8 cellular contexts compared by ENCODE assay signal in the genomic region with DNA sequence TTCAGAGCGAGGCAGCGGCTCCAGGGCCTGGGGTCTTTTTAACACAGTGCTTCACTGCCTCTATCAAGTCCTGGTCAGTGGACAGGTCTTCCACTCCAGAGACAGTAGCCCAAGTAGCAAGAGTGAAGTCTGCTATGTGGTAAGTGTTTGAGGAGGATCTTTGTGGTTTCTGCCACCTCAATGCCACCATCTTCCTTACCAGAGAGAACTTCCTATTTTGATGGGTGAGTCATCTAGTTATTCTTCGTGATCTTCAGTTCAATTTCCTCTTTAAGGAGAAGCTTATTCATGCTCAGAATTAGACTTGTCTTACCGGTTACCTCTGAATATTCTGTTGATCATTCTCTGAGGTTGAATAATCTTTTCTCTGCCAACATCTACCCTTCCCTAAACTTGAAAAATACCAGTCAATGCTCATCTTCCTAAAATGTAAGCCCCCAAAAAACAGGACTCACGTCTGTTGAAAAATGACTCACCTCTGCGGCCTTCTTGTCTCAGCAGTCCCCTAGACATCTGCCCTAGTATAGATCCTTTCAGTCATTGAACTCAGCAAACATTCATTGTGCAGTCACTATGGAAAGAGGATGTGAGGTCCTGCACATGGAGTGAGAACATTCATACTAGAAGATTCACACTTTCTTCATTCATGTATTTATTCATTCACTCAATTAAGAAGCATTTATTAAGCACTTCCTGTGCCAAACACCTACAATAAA. TPM values are rescaled to one million over a fixed set of nuclear protein-coding genes. Genes with fewer than 3 reads are reported as not detected.
DNase-seq lines count a peak whose midpoint lies in the region; ATAC-seq and TF ChIP-seq lines count a peak whose summit lies in the region.
"Had no signal": no experiment of that assay in that cellular context is flagged by ENCODE, and none has a peak within 500 bp of the region (broad histone marks: within the 10 kb centered on the region; RNA-seq: fewer than 3 reads in every experiment).

No MANE protein-coding gene starts in this region.

- peaks cover 2% of the 10 kb centered on the region for H3K27me3 Mint-ChIP-seq in activated CD8-positive, alpha-beta T cell treated with anti-CD3 and anti-CD28 coated beads for 36 hours

- peak overlapping the region in 2 of 5 donors; percentile 42 to 52 for H3K27ac ChIP-seq in stomach
- no peak overlapping the region for H3K27ac ChIP-seq in vagina
- H3K27ac ChIP-seq: SJSA1 had no signal

- no peak for TF ChIP-seq EP300 in stomach (IDR thresholded peaks at IDR 0.05)

- 62 to 75% (median 71%) methylated on average over 6 of the region's 6 CpGs for WGBS in stomach, 5 donors

- H3K36me3 Mint-ChIP-seq in activated CD8-positive, alpha-beta T cell treated with anti-CD3 and anti-CD28 coated beads for 36 hours (ENCODE audit: low read depth), result no peaks in the 10 kb centered on the region

- H3K27ac Mint-ChIP-seq in activated CD8-positive, alpha-beta T cell treated with anti-CD3 and anti-CD28 coated beads for 36 hours, result peak overlapping the region; percentile 98

- no peak for TF ChIP-seq CTCF in activated CD8-positive, alpha-beta T cell treated with anti-CD3 and anti-CD28 coated beads for 36 hours (IDR thresholded peaks at IDR 0.05)
- TF ChIP-seq CTCF in stomach (IDR thresholded peaks at IDR 0.05) (no peak), vagina (IDR thresholded peaks at IDR 0.05) (no peak)

- no peaks in the 10 kb centered on the region for H3K9me3 ChIP-seq in stomach
- H3K9me3 ChIP-seq in vagina, result no peaks in the 10 kb centered on the region
- H3K9me3 ChIP-seq: SJSA1 had no signal

- intact Hi-C loops in activated CD8-positive, alpha-beta T cell treated with anti-CD3 and anti-CD28 coated beads for 36 hours (cut with micrococcal nuclease), result loop anchor here (1.0 kb wide), 1 partner anchor 23 kb away; no protein-coding TSS in a partner anchor
- intact Hi-C loops in stomach (cut with DNase I; ENCODE audit: low total_unique reads) (no loop called here), vagina (cut with DNase I) (no loop called here)

- no peaks in the 10 kb centered on the region for H3K9me3 Mint-ChIP-seq in activated CD8-positive, alpha-beta T cell treated with anti-CD3 and anti-CD28 coated beads for 36 hours

- peak; percentile 41 for ATAC-seq in GM19467 (IDR thresholded peaks at IDR 0.05; ENCODE audit: unreplicated experiment)
- peak; percentile 89 for ATAC-seq in activated CD8-positive, alpha-beta T cell treated with anti-CD3 and anti-CD28 coated beads for 36 hours
- ATAC-seq in left lobe of liver, result peak; percentile 17

- H3K27me3 ChIP-seq in stomach (no peaks in the 10 kb centered on the region), vagina (no peaks in the 10 kb centered on the region)
- H3K27me3 ChIP-seq: SJSA1 had no signal

- H3K4me3 Mint-ChIP-seq in activated CD8-positive, alpha-beta T cell treated with anti-CD3 and anti-CD28 coated beads for 36 hours, result peak overlapping the region; percentile 49

- TF ChIP-seq POLR2A in stomach (IDR thresholded peaks at IDR 0.05) (no peak), vagina (IDR thresholded peaks at IDR 0.05) (no peak)

- POLR2A ChIA-PET in activated CD8-positive, alpha-beta T cell treated with anti-CD3 and anti-CD28 coated beads for 36 hours (lab: Charles Lee), result interaction anchor here (0.7 to 1.0 kb wide), 5 partner anchors 17 to 136 kb away, joined by 3 to 4 read pairs (median 3); no protein-coding TSS in a partner anchor

- CTCF ChIA-PET in activated CD8-positive, alpha-beta T cell treated with anti-CD3 and anti-CD28 coated beads for 36 hours (lab: Charles Lee), result interaction anchor here (1.4 to 1.9 kb wide), 2 partner anchors 30 to 37 kb away, joined by 7 read pairs; no protein-coding TSS in a partner anchor

- H3K36me3 ChIP-seq in stomach (no peaks in the 10 kb centered on the region), vagina (no peaks in the 10 kb centered on the region)
- H3K36me3 ChIP-seq: SJSA1 had no signal

- H3K4me3 ChIP-seq in stomach (no peak overlapping the region), vagina (no peak overlapping the region)
- H3K4me3 ChIP-seq: SJSA1 had no signal

- H3K4me1 Mint-ChIP-seq in activated CD8-positive, alpha-beta T cell treated with anti-CD3 and anti-CD28 coated beads for 36 hours (ENCODE audit: low read depth), result peaks cover 34% of the 10 kb centered on the region

- H3K4me1 ChIP-seq in stomach (no peaks in the 10 kb centered on the region), vagina (no peaks in the 10 kb centered on the region)

- peak; percentile 95 for DNase-seq in HT1080 (ENCODE audit: low read depth)
- DNase-seq in activated CD8-positive, alpha-beta T cell treated with anti-CD3 and anti-CD28 coated beads for 36 hours, result peak; percentile 75
- DNase-seq in left lobe of liver (ENCODE audit: low spot score), result no peak
- no peak for DNase-seq in NCI-H2029 (lab: John Stamatoyannopoulos, UW)
- no peak for DNase-seq in stomach
- DNase-seq in vagina (ENCODE audit: extremely low spot score in 2 of 2), result no peak

RNA-seq across cellular contexts. Expression of gene BCL6, which starts 32.2 kb away (rescaled TPM):
- total RNA-seq in HT1080 (2014; rRNA removed; shearing (Covaris generic)), result 7.0 and 10.4 TPM in 2 replicates
- 10.8 and 11.7 TPM in 2 replicates for polyA plus RNA-seq in HT1080 (2015; cell fraction: cytosol; rRNA removed)
- 35.8 and 39.4 TPM in 2 replicates for polyA plus RNA-seq in HT1080 (2015; cell fraction: nucleus; rRNA removed)
- 10 to 100 TPM; 13.7 to 14.0 TPM for total RNA-seq in activated CD8-positive, alpha-beta T cell treated with anti-CD3 and anti-CD28 coated beads for 36 hours
- total RNA-seq in left lobe of liver, result 30.8 TPM
- total RNA-seq in stomach, result 100 to 1,000 TPM in 1 of 5 donors, 10 to 100 TPM in 4; 11.6 to 112 (median 39.7) TPM
- polyA plus RNA-seq in stomach, result 10 to 100 TPM; 11.1 to 36.1 (median 23.4) TPM
- 133 TPM for total RNA-seq in vagina

Comparison
In these comparisons a context has a peak if more than half of its experiments do, and no peak if none do; other contexts are left out.
1. ATAC-seq: peak in every context shown above with its lines; median percentile 89 in activated CD8-positive, alpha-beta T cell treated with anti-CD3 and anti-CD28 coated beads for 36 hours; 41 in GM19467; 17 in left lobe of liver.
2. DNase-seq: peak in HT1080 (single experiment) and activated CD8-positive, alpha-beta T cell treated with anti-CD3 and anti-CD28 coated beads for 36 hours (single experiment); none in left lobe of liver (single experiment), NCI-H2029 (single experiment), stomach (single experiment) and vagina (0 of 2).